ENCODE assay signal across 2 cellular contexts in genomic region chr20:47749367-47749766, GRCh38.
TF ChIP-seq lines count a peak whose summit lies in the region.

No MANE protein-coding gene starts in this region.

TF ChIP-seq in liver, 16 proteins besides CTCF, POLR2A, EP300 and RAD21 (continued from another document):
- TF ChIP-seq TAF1 (conservative IDR thresholded peaks at IDR 0.05), result no peak

TF ChIP-seq in HepG2, 621 proteins besides CTCF, POLR2A, EP300 and RAD21 (continued from another document):
- TF ChIP-seq JUND (CRISPR knock-in tag; IDR thresholded peaks at IDR 0.05) (no peak), NKX3-1 (CRISPR knock-in tag; IDR thresholded peaks at IDR 0.05) (no peak), SYNCRIP (IDR thresholded peaks at IDR 0.05; ENCODE audit: insufficient read depth, low read depth, low read length) (no peak), RCOR2 (CRISPR knock-in tag; IDR thresholded peaks at IDR 0.05) (no peak), NR0B2 (CRISPR knock-in tag; IDR thresholded peaks at IDR 0.05) (no peak), SP5 (CRISPR knock-in tag; IDR thresholded peaks at IDR 0.05; ENCODE audit: borderline replicate concordance, low read depth) (no peak), SMC3 (IDR thresholded peaks at IDR 0.05; ENCODE audit: low read length) (no peak), KDM5B (CRISPR knock-in tag; IDR thresholded peaks at IDR 0.05; ENCODE audit: borderline replicate concordance) (no peak), ZNF383 (CRISPR knock-in tag; IDR thresholded peaks at IDR 0.05; ENCODE audit: borderline replicate concordance) (no peak), GPBP1L1 (CRISPR knock-in tag; IDR thresholded peaks at IDR 0.05) (no peak), ZNF30 (CRISPR knock-in tag; IDR thresholded peaks at IDR 0.05) (no peak), ZNF800 (CRISPR knock-in tag; IDR thresholded peaks at IDR 0.05) (no peak), SALL1 (CRISPR knock-in tag; IDR thresholded peaks at IDR 0.05) (no peak), KLF12 (CRISPR knock-in tag; IDR thresholded peaks at IDR 0.05; ENCODE audit: borderline replicate concordance) (no peak), ZBTB42 (CRISPR knock-in tag; IDR thresholded peaks at IDR 0.05) (no peak), KAT7 (CRISPR knock-in tag; IDR thresholded peaks at IDR 0.05; ENCODE audit: borderline replicate concordance) (no peak), ZBTB20 (CRISPR knock-in tag; IDR thresholded peaks at IDR 0.05; ENCODE audit: borderline replicate concordance, low read depth) (no peak), ZNF20 (CRISPR knock-in tag; IDR thresholded peaks at IDR 0.05) (no peak), DNMT3B (CRISPR knock-in tag; conservative IDR thresholded peaks at IDR 0.05) (no peak)
